24 cellular contexts compared by ENCODE assay signal in the genomic region with DNA sequence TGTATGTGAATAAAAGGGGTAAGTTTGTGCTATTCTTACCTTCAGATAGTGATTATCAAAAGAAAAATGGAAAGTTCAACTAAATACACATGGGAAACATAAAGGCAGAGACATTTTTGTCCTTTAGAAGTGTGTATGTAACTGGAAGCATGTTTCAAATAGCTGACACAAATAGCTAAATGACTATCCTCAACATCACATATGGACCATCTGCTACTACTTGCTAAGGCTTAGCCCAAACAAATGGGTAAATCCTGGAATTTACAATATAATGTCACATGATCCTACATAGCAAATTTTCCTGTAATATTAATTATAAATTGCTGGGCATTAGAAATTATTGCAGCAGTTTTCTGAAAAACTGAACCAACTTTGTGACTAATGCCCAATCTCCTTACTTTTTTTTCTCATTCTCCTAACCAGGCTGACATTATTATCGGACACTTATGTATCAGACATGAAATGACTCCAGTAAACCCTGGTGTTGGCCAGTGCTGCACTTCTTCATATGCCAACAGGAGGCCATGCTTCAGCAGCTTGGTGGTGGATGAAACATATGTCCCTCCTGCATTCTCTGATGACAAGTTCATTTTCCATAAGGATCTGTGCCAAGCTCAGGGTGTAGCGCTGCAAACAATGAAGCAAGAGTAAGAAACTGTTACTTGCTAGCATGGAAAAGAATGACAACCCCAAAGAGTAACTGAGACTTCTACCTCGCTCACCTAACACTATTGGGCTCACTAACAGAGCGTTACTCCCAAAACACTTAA. TPM values are rescaled to one million over a fixed set of nuclear protein-coding genes. Genes with fewer than 3 reads are reported as not detected.
DNase-seq lines count a peak whose midpoint lies in the region; TF ChIP-seq lines count a peak whose summit lies in the region.
"Had no signal": no experiment of that assay in that cellular context is flagged by ENCODE, and none has a peak within 500 bp of the region (broad histone marks: within the 10 kb centered on the region; RNA-seq: fewer than 3 reads in every experiment).

No MANE protein-coding gene starts in this region.

- intact Hi-C loops in mammary epithelial cell (cut with micrococcal nuclease), result no loop called here
- intact Hi-C loops in sigmoid colon (cut with DNase I), result no loop called here

- H3K4me3 ChIP-seq in fibroblast of mammary gland (ENCODE audit: control insufficient read depth, low read depth, low read length), result no peak overlapping the region
- H3K4me3 ChIP-seq in smooth muscle cell, result no peak overlapping the region
- H3K4me3 ChIP-seq in mammary epithelial cell (replicated peaks in 1 of 3; ENCODE audit: insufficient read depth in 1 of 3, low read depth in 2 of 3, low read length in 3 of 3), result no peak overlapping the region
- no peak overlapping the region for H3K4me3 ChIP-seq in sigmoid colon
- H3K4me3 ChIP-seq: A549, lung, right atrium auricular region had no signal

- H3K36me3 ChIP-seq in smooth muscle cell (ENCODE audit: low read depth), result no peaks in the 10 kb centered on the region
- H3K36me3 ChIP-seq in mammary epithelial cell (ENCODE audit: insufficient read depth, low read length), result no peaks in the 10 kb centered on the region
- no peaks in the 10 kb centered on the region for H3K36me3 ChIP-seq in sigmoid colon
- H3K36me3 ChIP-seq: right atrium auricular region had no signal

- H4K20me1 ChIP-seq in smooth muscle cell (ENCODE audit: low read depth) (no peaks in the 10 kb centered on the region), mammary epithelial cell (ENCODE audit: insufficient read depth, low read length) (no peaks in the 10 kb centered on the region)

- no peak for TF ChIP-seq EP300 in sigmoid colon (IDR thresholded peaks at IDR 0.05)

- 89% methylated on average over 4 of the region's 4 CpGs for WGBS in smooth muscle cell (ENCODE audit: low lambda C conversion rate)
- 94% methylated on average over 4 of the region's 4 CpGs for WGBS in mammary epithelial cell (ENCODE audit: low coverage, missing lambda C conversion rate)
- 92 to 96% methylated on average over 4 of the region's 4 CpGs for WGBS in sigmoid colon, 2 donors

- H3K9me3 ChIP-seq in smooth muscle cell (replicated peaks; ENCODE audit: low read depth), result no peaks in the 10 kb centered on the region
- no peaks in the 10 kb centered on the region for H3K9me3 ChIP-seq in mammary epithelial cell (replicated peaks; ENCODE audit: insufficient read depth, low read length)
- no peaks in the 10 kb centered on the region for H3K9me3 ChIP-seq in sigmoid colon
- H3K9me3 ChIP-seq: A549, right atrium auricular region had no signal

- H3K27me3 ChIP-seq in smooth muscle cell (ENCODE audit: low read depth) (no peaks in the 10 kb centered on the region), mammary epithelial cell (ENCODE audit: insufficient read depth, low read length) (no peaks in the 10 kb centered on the region), sigmoid colon (no peaks in the 10 kb centered on the region)
- H3K27me3 ChIP-seq: right atrium auricular region had no signal

- dilution Hi-C loops in mammary epithelial cell (cut with HindIII; ENCODE audit: low sequenced_read_pairs), result no loop called here

- in situ Hi-C loops in mammary epithelial cell (cut with MboI; ENCODE audit: low sequenced_read_pairs in 2 of 2), result no loop called here

- no peak for TF ChIP-seq CTCF in fibroblast of mammary gland (conservative IDR thresholded peaks at IDR 0.05; ENCODE audit: control insufficient read depth, insufficient read depth, low read depth, low read length)
- TF ChIP-seq CTCF in smooth muscle cell (IDR thresholded peaks at IDR 0.05; ENCODE audit: borderline replicate concordance, insufficient read depth, poor library complexity, severe bottlenecking), result no peak
- no peak for TF ChIP-seq CTCF in mammary epithelial cell (conservative IDR thresholded peaks at IDR 0.05 in 1 of 2, IDR thresholded peaks at IDR 0.05 in 1 of 2; ENCODE audit: extremely low read depth in 1 of 2, insufficient read depth in 1 of 2, low read depth in 1 of 2, low read length in 2 of 2)
- no peak for TF ChIP-seq CTCF in sigmoid colon (IDR thresholded peaks at IDR 0.05)

- CTCF ChIA-PET in mammary epithelial cell (lab: Charles Lee; ENCODE audit: low non-redundant PET), result interaction anchor here (0.6 kb wide), 1 partner anchor 480 kb away, joined by 4 read pairs; no protein-coding TSS in a partner anchor

- no peak overlapping the region for H3K9ac ChIP-seq in smooth muscle cell (ENCODE audit: low read depth)
- H3K9ac ChIP-seq in mammary epithelial cell (ENCODE audit: insufficient read depth, low read length), result no peak overlapping the region

- peak; percentile 19 for DNase-seq in NCI-H2171 treated with DMSO at 0.1 percent for 48 hours (lab: John Stamatoyannopoulos, UW)
- DNase-seq in NCI-H2171 (lab: John Stamatoyannopoulos, UW), result no peak
- peak; percentile 48 for DNase-seq in NCI-H82 (lab: John Stamatoyannopoulos, UW)
- peak; percentile 6 for DNase-seq in fibroblast of mammary gland (ENCODE audit: low read depth)
- no peak for DNase-seq in smooth muscle cell (lab: John Stamatoyannopoulos, UW; ENCODE audit: unreplicated experiment)
- no peak for DNase-seq in mammary epithelial cell
- DNase-seq in sigmoid colon, result no peak
- DNase-seq in iPS-NIHi7 (ENCODE audit: extremely low spot score), result no peak
- DNase-seq: activated CD4-positive, alpha-beta T cell treated with anti-CD3 and anti-CD28 coated beads, Interleukin-2, amount 10 ng/mL, durations not matched to agents 24 days and 14 days; activated naive CD8-positive, alpha-beta T cell treated with anti-CD3 and anti-CD28 coated beads for 36 hours; effector memory CD8-positive, alpha-beta T cell; head of caudate nucleus; MM.1S; naive B cell; NCI-H526 had no signal

- H3K27ac ChIP-seq in smooth muscle cell (ENCODE audit: low read depth) (no peak overlapping the region), mammary epithelial cell (ENCODE audit: insufficient read depth, low read depth, low read length) (no peak overlapping the region), sigmoid colon (no peak overlapping the region)
- H3K27ac ChIP-seq: HL-60, right atrium auricular region had no signal

- TF ChIP-seq POLR2A in sigmoid colon (IDR thresholded peaks at IDR 0.05), result no peak

- H3K79me2 ChIP-seq in smooth muscle cell (ENCODE audit: low read depth), result no peaks in the 10 kb centered on the region
- H3K79me2 ChIP-seq in mammary epithelial cell (ENCODE audit: insufficient read depth, low read length), result no peaks in the 10 kb centered on the region

- peaks cover 4% of the 10 kb centered on the region for H3F3A ChIP-seq in smooth muscle cell (ENCODE audit: low read depth)

- H2AFZ ChIP-seq in smooth muscle cell (ENCODE audit: low read depth) (peak overlapping the region; percentile 3), mammary epithelial cell (ENCODE audit: low read depth, low read length) (no peak overlapping the region)

- H3K4me1 ChIP-seq in smooth muscle cell (ENCODE audit: low read depth) (peaks cover 16% of the 10 kb centered on the region), mammary epithelial cell (ENCODE audit: insufficient read depth, low read length) (peaks cover 7% of the 10 kb centered on the region), sigmoid colon (no peaks in the 10 kb centered on the region)
- H3K4me1 ChIP-seq: right atrium auricular region had no signal

- H3K4me2 ChIP-seq in smooth muscle cell (no peak overlapping the region), mammary epithelial cell (ENCODE audit: insufficient read depth, low read depth, low read length) (no peak overlapping the region)

- no TSS peak for BruUV-seq in mammary epithelial cell (replicated peaks; lab: Mats Ljungman, UMichigan)

RNA-seq across cellular contexts. Expression of a gene that starts 16.1 kb away (rescaled TPM):
- total RNA-seq in smooth muscle cell (1.9 and 5.0 TPM in 2 replicates), mammary epithelial cell (not detected), sigmoid colon (not detected)
- polyA plus RNA-seq in smooth muscle cell (6.0 and 7.3 TPM in 2 replicates), mammary epithelial cell (0.09 TPM), sigmoid colon (not detected)
- polyA minus RNA-seq in mammary epithelial cell, result not detected
- total RNA-seq: activated CD4-positive, alpha-beta T cell treated with anti-CD3 and anti-CD28 coated beads, Interleukin-2, amount 10 ng/mL, durations not matched to agents 24 days and 14 days; activated naive CD8-positive, alpha-beta T cell treated with anti-CD3 and anti-CD28 coated beads for 36 hours; OCI-LY7; omental fat pad; right atrium auricular region; subcutaneous adipose tissue had no signal
- polyA plus RNA-seq: lung had no signal

RNA-seq across cellular contexts. Expression of a gene that starts 29.4 kb away (rescaled TPM):
- total RNA-seq in smooth muscle cell, result not detected in 2 replicates
- polyA plus RNA-seq in smooth muscle cell, result not detected in 2 replicates
- total RNA-seq in mammary epithelial cell, result not detected
- not detected for polyA plus RNA-seq in mammary epithelial cell
- not detected for polyA minus RNA-seq in mammary epithelial cell
- not detected for total RNA-seq in sigmoid colon
- not detected for polyA plus RNA-seq in sigmoid colon
- total RNA-seq: activated CD4-positive, alpha-beta T cell treated with anti-CD3 and anti-CD28 coated beads, Interleukin-2, amount 10 ng/mL, durations not matched to agents 24 days and 14 days; activated naive CD8-positive, alpha-beta T cell treated with anti-CD3 and anti-CD28 coated beads for 36 hours; fibroblast of lung; OCI-LY7; omental fat pad; right atrium auricular region; subcutaneous adipose tissue had no signal
- polyA plus RNA-seq: A549, BJ, fibroblast of lung, lung had no signal

RNA-seq across cellular contexts. Expression of a gene that starts 48.1 kb away (rescaled TPM):
- total RNA-seq in smooth muscle cell, result 0.85 and 1.5 TPM in 2 replicates
- 4.8 and 6.2 TPM in 2 replicates for polyA plus RNA-seq in smooth muscle cell
- total RNA-seq in mammary epithelial cell, result not detected
- not detected for polyA plus RNA-seq in mammary epithelial cell
- polyA minus RNA-seq in mammary epithelial cell, result not detected
- not detected for total RNA-seq in sigmoid colon
- polyA plus RNA-seq in sigmoid colon, result under 1 TPM in 1 of 3 donors, not detected in 2; 0.96 TPM
- total RNA-seq: activated CD4-positive, alpha-beta T cell treated with anti-CD3 and anti-CD28 coated beads, Interleukin-2, amount 10 ng/mL, durations not matched to agents 24 days and 14 days; activated naive CD8-positive, alpha-beta T cell treated with anti-CD3 and anti-CD28 coated beads for 36 hours; fibroblast of lung; OCI-LY7 had no signal
- polyA plus RNA-seq: BJ had no signal

Comparison
In these comparisons a context has a peak if more than half of its experiments do, and no peak if none do; other contexts are left out.
1. DNase-seq: peak in NCI-H2171 treated with DMSO at 0.1 percent for 48 hours (single experiment), NCI-H82 (single experiment) and fibroblast of mammary gland (single experiment); none in NCI-H2171 (single experiment), smooth muscle cell (single experiment), mammary epithelial cell (single experiment), sigmoid colon (single experiment) and iPS-NIHi7 (single experiment).